1 cellular context compared by ENCODE assay signal in genomic region chr17:18977021-18977420, GRCh38.
TF ChIP-seq lines count a peak whose summit lies in the region.

No MANE protein-coding gene starts in this region.

TF ChIP-seq in HepG2, 621 proteins besides CTCF, POLR2A, EP300 and RAD21:
- TF ChIP-seq ZNF652 (CRISPR knock-in tag; IDR thresholded peaks at IDR 0.05; ENCODE audit: borderline replicate concordance, low read depth) (no peak), NFE2 (CRISPR knock-in tag; IDR thresholded peaks at IDR 0.05) (no peak), E2F2 (CRISPR knock-in tag; IDR thresholded peaks at IDR 0.05; ENCODE audit: borderline replicate concordance) (no peak), SCMH1 (CRISPR knock-in tag; IDR thresholded peaks at IDR 0.05; ENCODE audit: borderline replicate concordance) (no peak), RBM22 (optimal IDR thresholded peaks at IDR 0.05; ENCODE audit: low read length) (peak; percentile 56), THAP7 (CRISPR knock-in tag; IDR thresholded peaks at IDR 0.05) (no peak), RCOR2 (CRISPR knock-in tag; IDR thresholded peaks at IDR 0.05) (no peak), SKI (IDR thresholded peaks at IDR 0.05; ENCODE audit: partially characterized antibody) (no peak), GLI4 (CRISPR knock-in tag; IDR thresholded peaks at IDR 0.05; ENCODE audit: borderline replicate concordance) (no peak)
TF ChIP-seq in HepG2: peak in this region for 1.
